11 cellular contexts compared by ENCODE assay signal in genomic region chr11:86811637-86812321, GRCh38. TPM values are rescaled to one million over a fixed set of nuclear protein-coding genes. Genes with fewer than 3 reads are reported as not detected.
DNase-seq lines count a peak whose midpoint lies in the region; ATAC-seq, FAIRE-seq and TF ChIP-seq lines count a peak whose summit lies in the region.
"Had no signal": no experiment of that assay in that cellular context is flagged by ENCODE, and none has a peak within 500 bp of the region (broad histone marks: within the 10 kb centered on the region; RNA-seq: fewer than 3 reads in every experiment).

No MANE protein-coding gene starts in this region.

- H3K27ac ChIP-seq in neuronal stem cell (replicated peaks; ENCODE audit: low read length) (peak overlapping the region; percentile 32), heart left ventricle (peak overlapping the region in 1 of 12 donors; percentile 80)
- H3K27ac ChIP-seq: C4-2B had no signal

- no peak overlapping the region for H2BK120ac ChIP-seq in neuronal stem cell (ENCODE audit: low read depth, low read length)

- peaks cover 3% of the 10 kb centered on the region for H3K79me1 ChIP-seq in neuronal stem cell (ENCODE audit: low read depth, low read length)

- no peak overlapping the region for H3K4me2 ChIP-seq in neuronal stem cell (ENCODE audit: insufficient read depth, low read length, poor library complexity, severe bottlenecking)

- no peaks in the 10 kb centered on the region for H3K27me3 ChIP-seq in neuronal stem cell (ENCODE audit: control insufficient read depth in 3 of 3, insufficient read depth in 3 of 3, low read depth in 1 of 3, low read length in 3 of 3)
- H3K27me3 ChIP-seq in heart left ventricle = no peaks in the 10 kb centered on the region

- no peak overlapping the region for H2BK15ac ChIP-seq in neuronal stem cell (ENCODE audit: low read length)

- no peaks in the 10 kb centered on the region for H3K9me3 Mint-ChIP-seq in stimulated activated effector memory CD8-positive, alpha-beta T cell treated with anti-CD3 and anti-CD28 coated beads, Interleukin-12 subunit alpha, Interleukin-12 subunit beta, amount 100 ng/mL, for 72 hours
- H3K9me3 Mint-ChIP-seq: T-helper 1 cell treated with Interleukin-12 subunit alpha and Interleukin-12 subunit beta and Interleukin-4 antibody, amounts not matched to agents 30 μg/mL and 1 μg/mL, for 36 hours had no signal

- H3K9ac ChIP-seq in neuronal stem cell (ENCODE audit: low read depth, low read length, poor library complexity) = no peak overlapping the region

- ATAC-seq in heart left ventricle = no peak
- no peak for ATAC-seq in stimulated activated effector memory CD8-positive, alpha-beta T cell treated with anti-CD3 and anti-CD28 coated beads, Interleukin-12 subunit alpha, Interleukin-12 subunit beta, amount 100 ng/mL, for 72 hours

- peaks cover 12 to 55% of the 10 kb centered on the region in 2 donors for H3K36me3 ChIP-seq in neuronal stem cell (replicated peaks in 1 of 2; ENCODE audit: control insufficient read depth in 2 of 2, insufficient read depth in 2 of 2, low read length in 2 of 2)
- peaks cover 0 to 5% (median 0%) of the 10 kb centered on the region in 9 donors for H3K36me3 ChIP-seq in heart left ventricle

- H3K4me1 ChIP-seq in neuronal stem cell (ENCODE audit: control insufficient read depth in 2 of 2, insufficient read depth in 1 of 2, low read depth in 1 of 2, low read length in 2 of 2) = peaks cover 20 to 34% of the 10 kb centered on the region in 2 donors
- peaks cover 0 to 28% (median 11%) of the 10 kb centered on the region in 12 donors for H3K4me1 ChIP-seq in heart left ventricle

- TF ChIP-seq CTCF in epithelial cell of esophagus (IDR thresholded peaks at IDR 0.05; ENCODE audit: insufficient read depth, low read depth, low read length, missing control alignments) (no peak), heart left ventricle (IDR thresholded peaks at IDR 0.05) (no peak)

- no peak overlapping the region for H3K4me3 Mint-ChIP-seq in stimulated activated effector memory CD8-positive, alpha-beta T cell treated with anti-CD3 and anti-CD28 coated beads, Interleukin-12 subunit alpha, Interleukin-12 subunit beta, amount 100 ng/mL, for 72 hours
- H3K4me3 Mint-ChIP-seq: brain; T-helper 1 cell treated with Interleukin-12 subunit alpha and Interleukin-12 subunit beta and Interleukin-4 antibody, amounts not matched to agents 30 μg/mL and 1 μg/mL, for 36 hours had no signal

- H3K36me3 Mint-ChIP-seq in stimulated activated effector memory CD8-positive, alpha-beta T cell treated with anti-CD3 and anti-CD28 coated beads, Interleukin-12 subunit alpha, Interleukin-12 subunit beta, amount 100 ng/mL, for 72 hours = peaks cover 13% of the 10 kb centered on the region

- intact Hi-C loops in heart left ventricle (cut with DNase I) = loop anchor here in 3 of 10 donors (5.0 to 10.0 kb wide), 6 partner anchors 204 to 957 kb away; partner anchors contain the start of gene CCDC83 (in 2 of the 3)

- H3K9me3 ChIP-seq in neuronal stem cell (replicated peaks in 1 of 2; ENCODE audit: control insufficient read depth in 2 of 2, insufficient read depth in 1 of 2, low read depth in 1 of 2, low read length in 2 of 2) = peaks cover 0 to 6% of the 10 kb centered on the region in 2 donors
- no peaks in the 10 kb centered on the region for H3K9me3 ChIP-seq in heart left ventricle

- no peak for TF ChIP-seq POLR2A in heart left ventricle (IDR thresholded peaks at IDR 0.05)

- no peak overlapping the region for H3K23ac ChIP-seq in neuronal stem cell (ENCODE audit: low read depth, low read length, poor library complexity)

- H3K27ac Mint-ChIP-seq in stimulated activated effector memory CD8-positive, alpha-beta T cell treated with anti-CD3 and anti-CD28 coated beads, Interleukin-12 subunit alpha, Interleukin-12 subunit beta, amount 100 ng/mL, for 72 hours = no peak overlapping the region
- H3K27ac Mint-ChIP-seq: brain; T-helper 1 cell treated with Interleukin-12 subunit alpha and Interleukin-12 subunit beta and Interleukin-4 antibody, amounts not matched to agents 30 μg/mL and 1 μg/mL, for 36 hours had no signal

- H2AK5ac ChIP-seq in neuronal stem cell (ENCODE audit: low read depth, low read length) = no peak overlapping the region

- no peak for FAIRE-seq in frontal cortex (lab: Jason Lieb, UNC)

- H3K4me1 Mint-ChIP-seq in stimulated activated effector memory CD8-positive, alpha-beta T cell treated with anti-CD3 and anti-CD28 coated beads, Interleukin-12 subunit alpha, Interleukin-12 subunit beta, amount 100 ng/mL, for 72 hours = peaks cover 16% of the 10 kb centered on the region

- no peak overlapping the region for H2BK5ac ChIP-seq in neuronal stem cell (ENCODE audit: low read length)

- DNase-seq in AG08396 (ENCODE audit: low spot score) (peak; percentile 57), NCI-H226 (peak; percentile 81), epithelial cell of esophagus (ENCODE audit: low read depth) (peak; percentile 80), neuronal stem cell (ENCODE audit: low spot score) (no peak), heart left ventricle (no peak), frontal cortex (ENCODE audit: low spot score in 2 of 2) (no peak), HUDEP-2 (lab: John Stamatoyannopoulos, UW; ENCODE audit: unreplicated experiment in 76 of 76) (no peak)
- no peak for DNase-seq in stimulated activated effector memory CD8-positive, alpha-beta T cell treated with anti-CD3 and anti-CD28 coated beads, Interleukin-12 subunit alpha, Interleukin-12 subunit beta, amount 100 ng/mL, for 72 hours (ENCODE audit: low spot score in 2 of 2)

- no peak overlapping the region for H4K91ac ChIP-seq in neuronal stem cell (ENCODE audit: low read depth, low read length, poor library complexity)

- no peak overlapping the region for H2AFZ ChIP-seq in neuronal stem cell (ENCODE audit: low read length)

- H3K4me3 ChIP-seq in epithelial cell of esophagus (ENCODE audit: low read length) = no peak overlapping the region
- H3K4me3 ChIP-seq in neuronal stem cell (ENCODE audit: low read length in 2 of 2) = no peak overlapping the region
- H3K4me3 ChIP-seq in heart left ventricle = no peak overlapping the region

- no peak overlapping the region for H3K4ac ChIP-seq in neuronal stem cell (ENCODE audit: low read length)

- H2BK12ac ChIP-seq in neuronal stem cell (ENCODE audit: low read length) = no peak overlapping the region

- H4K8ac ChIP-seq in neuronal stem cell (ENCODE audit: low read depth, low read length) = no peak overlapping the region

- no CpG with 5 or more reads among the region's 2 CpGs for WGBS in neuronal stem cell (ENCODE audit: extremely low coverage in 2 of 2, insufficient read length in 2 of 2, insufficient replicate concordance in 1 of 2), 2 donors
- WGBS in heart left ventricle, 4 donors = 91 to 100% (median 97%) methylated on average over 2 of the region's 2 CpGs

- H3K14ac ChIP-seq in neuronal stem cell (ENCODE audit: low read length) = no peak overlapping the region

- no peak overlapping the region for H3K18ac ChIP-seq in neuronal stem cell (ENCODE audit: low read length)

RNA-seq across cellular contexts. Expression of gene PRSS23, which starts 11.4 kb away (rescaled TPM):
- 287 TPM for polyA plus RNA-seq in neuronal stem cell (2013, experiment 1 of 2)
- polyA plus RNA-seq in neuronal stem cell (2013, experiment 2 of 2) = 281 TPM
- total RNA-seq in heart left ventricle = 10 to 100 TPM in 7 of 9 donors, 1 to 10 TPM in 2; 5.9 to 36.8 (median 18.3) TPM
- polyA plus RNA-seq in heart left ventricle = 10 to 100 TPM in 1 of 2 donors, 1 to 10 TPM in 1; 3.0 to 15.9 TPM
- 23.6 TPM for total RNA-seq in frontal cortex

Comparison
In these comparisons a context has a peak if more than half of its experiments do, and no peak if none do; other contexts are left out.
1. DNase-seq: peak in AG08396 (single experiment), NCI-H226 (single experiment) and epithelial cell of esophagus (single experiment); none in neuronal stem cell (single experiment), heart left ventricle (0 of 5), stimulated activated effector memory CD8-positive, alpha-beta T cell treated with anti-CD3 and anti-CD28 coated beads, Interleukin-12 subunit alpha, Interleukin-12 subunit beta, amount 100 ng/mL, for 72 hours (0 of 2), frontal cortex (0 of 2) and HUDEP-2 (0 of 76).